29 cellular contexts compared by ENCODE assay signal in the genomic region with DNA sequence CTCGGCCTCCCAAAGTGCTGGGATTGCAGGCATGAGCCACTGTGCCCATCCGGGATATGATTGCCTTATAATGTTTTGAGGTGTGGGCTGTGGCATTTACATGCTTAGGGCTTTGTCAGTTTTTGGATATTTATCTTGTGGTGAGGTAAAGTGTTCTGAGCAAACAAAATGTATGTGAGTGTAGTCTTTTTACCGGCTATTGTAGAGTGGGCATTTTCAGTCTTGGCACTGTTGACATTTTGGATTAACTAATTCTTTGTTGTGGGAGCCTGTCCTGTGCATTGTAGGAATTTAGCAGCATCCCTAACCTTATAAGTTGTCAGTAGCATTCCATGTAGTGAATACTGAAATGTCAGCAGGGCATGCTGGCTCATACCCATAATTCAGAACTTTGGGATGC.
"Had no signal": no experiment of that assay in that cellular context is flagged by ENCODE, and none has a peak within 500 bp of the region (broad histone marks: within the 10 kb centered on the region; RNA-seq: fewer than 3 reads in every experiment).

No MANE protein-coding gene starts in this region.

- DNase-seq: activated CD4-positive, alpha-beta memory T cell treated with anti-CD3 and anti-CD28 coated beads for 36 hours; activated CD4-positive, alpha-beta T cell treated with anti-CD3 and anti-CD28 coated beads for 36 hours; activated CD4-positive, CD25-positive, alpha-beta regulatory T cell; activated CD4-positive, CD25-positive, alpha-beta regulatory T cell treated with anti-CD3 and anti-CD28 coated beads, Interleukin-2, amount 50 U/mL, for 72 hours; activated CD8-positive, alpha-beta memory T cell treated with anti-CD3 and anti-CD28 coated beads, Interleukin-2, amount 10 ng/mL, durations not matched to agents 7 days and 5 days; activated CD8-positive, alpha-beta memory T cell treated with anti-CD3 and anti-CD28 coated beads, Interleukin-2, amount 50 U/mL, for 4 hours; activated CD8-positive, alpha-beta T cell treated with anti-CD3 and anti-CD28 coated beads, Interleukin-2, amount 10 ng/mL, durations not matched to agents 7 days and 5 days; activated gamma-delta T cell; activated naive CD4-positive, alpha-beta T cell; activated T-cell treated with anti-CD3 and anti-CD28 coated beads, Interleukin-2, amount 50 U/mL, for 1 hour; activated T-cell treated with anti-CD3 and anti-CD28 coated beads, Interleukin-2, amount 50 U/mL, for 48 hours; amniotic stem cell; anterior cingulate cortex; brain microvascular endothelial cell; dorsolateral prefrontal cortex; effector memory CD4-positive, alpha-beta T cell; esophagus squamous epithelium; foreskin melanocyte; heart right ventricle; T-helper 1 cell; T-helper 2 cell had no signal

- H3K4me3 Mint-ChIP-seq: activated CD4-positive, alpha-beta memory T cell treated with anti-CD3 and anti-CD28 coated beads for 36 hours; activated CD4-positive, alpha-beta T cell treated with anti-CD3 and anti-CD28 coated beads for 36 hours; activated CD4-positive, alpha-beta T cell treated with anti-CD3 and anti-CD28 coated beads, Interleukin-2, amount 10 ng/mL, durations not matched to agents 24 days and 14 days; activated CD8-positive, alpha-beta memory T cell treated with anti-CD3 and anti-CD28 coated beads, Interleukin-2, amount 10 ng/mL, durations not matched to agents 7 days and 5 days; activated CD8-positive, alpha-beta T cell treated with anti-CD3 and anti-CD28 coated beads, Interleukin-2, amount 10 ng/mL, durations not matched to agents 7 days and 5 days; activated naive CD8-positive, alpha-beta T cell; activated T-helper 1 cell treated with anti-CD3 and anti-CD28 coated beads, Interleukin-12 subunit alpha, Interleukin-12 subunit beta, Interleukin-2, Interleukin-4 antibody, amounts not matched to agents 30 ng/mL and 10 ng/mL and 1 ng/mL, durations not matched to agents 14 hours and 24 hours and 36 hours; central memory CD8-positive, alpha-beta T cell; dendritic cell treated with granulocyte-macrophage colony-stimulating factor and Interleukin-4, amounts not matched to agents 40 ng/mL and 50 ng/mL, for 4 days had no signal

- H3K27ac ChIP-seq: brain microvascular endothelial cell, coronary artery, dorsolateral prefrontal cortex, epithelial cell of prostate, esophagus squamous epithelium, gastroesophageal sphincter, heart right ventricle had no signal

- H3K27ac Mint-ChIP-seq: activated CD4-positive, alpha-beta memory T cell treated with anti-CD3 and anti-CD28 coated beads for 36 hours; activated CD4-positive, alpha-beta T cell treated with anti-CD3 and anti-CD28 coated beads, Interleukin-2, amount 10 ng/mL, durations not matched to agents 24 days and 14 days; activated CD8-positive, alpha-beta memory T cell treated with anti-CD3 and anti-CD28 coated beads, Interleukin-2, amount 10 ng/mL, durations not matched to agents 7 days and 5 days; activated CD8-positive, alpha-beta T cell treated with anti-CD3 and anti-CD28 coated beads, Interleukin-2, amount 10 ng/mL, durations not matched to agents 7 days and 5 days; activated naive CD8-positive, alpha-beta T cell; activated T-helper 1 cell treated with anti-CD3 and anti-CD28 coated beads, Interleukin-12 subunit alpha, Interleukin-12 subunit beta, Interleukin-2, Interleukin-4 antibody, amounts not matched to agents 30 ng/mL and 10 ng/mL and 1 ng/mL, durations not matched to agents 14 hours and 24 hours and 36 hours; dendritic cell treated with granulocyte-macrophage colony-stimulating factor and Interleukin-4, amounts not matched to agents 40 ng/mL and 50 ng/mL, for 4 days had no signal

- H3K9me3 Mint-ChIP-seq: activated CD4-positive, alpha-beta memory T cell treated with anti-CD3 and anti-CD28 coated beads for 36 hours; activated CD4-positive, alpha-beta T cell treated with anti-CD3 and anti-CD28 coated beads, Interleukin-2, amount 10 ng/mL, durations not matched to agents 24 days and 14 days; activated T-helper 1 cell treated with anti-CD3 and anti-CD28 coated beads, Interleukin-12 subunit alpha, Interleukin-12 subunit beta, Interleukin-2, Interleukin-4 antibody, amounts not matched to agents 30 ng/mL and 10 ng/mL and 1 ng/mL, durations not matched to agents 14 hours and 24 hours and 36 hours; central memory CD8-positive, alpha-beta T cell; dendritic cell treated with granulocyte-macrophage colony-stimulating factor and Interleukin-4, amounts not matched to agents 40 ng/mL and 50 ng/mL, for 4 days had no signal

- H3K27me3 ChIP-seq: brain microvascular endothelial cell, dorsolateral prefrontal cortex, esophagus squamous epithelium, gastroesophageal sphincter, heart right ventricle had no signal

- H3K4me1 ChIP-seq: heart right ventricle had no signal

- H3K9me3 ChIP-seq: esophagus squamous epithelium, gastroesophageal sphincter, heart right ventricle had no signal

- H3K27me3 Mint-ChIP-seq: activated CD4-positive, alpha-beta memory T cell treated with anti-CD3 and anti-CD28 coated beads for 36 hours; activated CD4-positive, alpha-beta T cell treated with anti-CD3 and anti-CD28 coated beads for 36 hours; activated CD4-positive, alpha-beta T cell treated with anti-CD3 and anti-CD28 coated beads, Interleukin-2, amount 10 ng/mL, durations not matched to agents 24 days and 14 days; activated CD8-positive, alpha-beta memory T cell treated with anti-CD3 and anti-CD28 coated beads, Interleukin-2, amount 10 ng/mL, durations not matched to agents 7 days and 5 days; activated naive CD8-positive, alpha-beta T cell; central memory CD8-positive, alpha-beta T cell; dendritic cell treated with granulocyte-macrophage colony-stimulating factor and Interleukin-4, amounts not matched to agents 40 ng/mL and 50 ng/mL, for 4 days had no signal

- ATAC-seq: activated CD4-positive, alpha-beta T cell treated with anti-CD3 and anti-CD28 coated beads for 36 hours; activated CD8-positive, alpha-beta memory T cell treated with anti-CD3 and anti-CD28 coated beads, Interleukin-2, amount 10 ng/mL, durations not matched to agents 7 days and 5 days; activated CD8-positive, alpha-beta T cell treated with anti-CD3 and anti-CD28 coated beads, Interleukin-2, amount 10 ng/mL, durations not matched to agents 7 days and 5 days; gastroesophageal sphincter; heart right ventricle had no signal

- H3K4me3 ChIP-seq: coronary artery, dorsolateral prefrontal cortex, esophagus squamous epithelium, gastroesophageal sphincter, heart right ventricle had no signal
